1 cellular context compared by ENCODE assay signal in the genomic region with DNA sequence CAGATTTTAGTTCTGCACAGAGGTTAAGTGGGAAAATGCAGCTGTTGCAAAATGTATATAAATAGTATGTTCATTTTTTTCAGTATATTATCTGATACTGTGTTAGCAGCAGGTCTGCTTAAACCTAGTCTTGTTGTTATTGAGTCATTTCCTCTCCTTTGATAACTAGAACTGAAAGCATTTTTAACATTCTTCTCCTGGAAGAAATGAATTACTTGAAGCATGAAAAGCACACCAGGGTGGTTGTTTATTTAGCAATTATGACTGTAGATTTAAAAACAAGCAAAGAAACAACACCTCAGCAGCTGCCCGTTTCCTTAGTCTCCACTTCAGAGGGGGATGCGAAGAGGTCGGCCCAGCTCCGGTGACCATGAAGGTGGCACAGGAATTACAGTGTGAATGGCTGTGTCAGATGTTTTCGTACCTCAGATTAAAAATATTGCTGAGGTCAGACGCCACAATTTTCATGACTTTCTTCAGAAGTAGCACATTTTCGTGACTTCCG.
TF ChIP-seq lines count a peak whose summit lies in the region.

No MANE protein-coding gene starts in this region.

TF ChIP-seq in SK-N-SH treated with all-trans-retinoic acid at 6 μM for 48 hours, 23 proteins besides CTCF, POLR2A, EP300 and RAD21 (continued from another document):
- TF ChIP-seq, protein P1, sequence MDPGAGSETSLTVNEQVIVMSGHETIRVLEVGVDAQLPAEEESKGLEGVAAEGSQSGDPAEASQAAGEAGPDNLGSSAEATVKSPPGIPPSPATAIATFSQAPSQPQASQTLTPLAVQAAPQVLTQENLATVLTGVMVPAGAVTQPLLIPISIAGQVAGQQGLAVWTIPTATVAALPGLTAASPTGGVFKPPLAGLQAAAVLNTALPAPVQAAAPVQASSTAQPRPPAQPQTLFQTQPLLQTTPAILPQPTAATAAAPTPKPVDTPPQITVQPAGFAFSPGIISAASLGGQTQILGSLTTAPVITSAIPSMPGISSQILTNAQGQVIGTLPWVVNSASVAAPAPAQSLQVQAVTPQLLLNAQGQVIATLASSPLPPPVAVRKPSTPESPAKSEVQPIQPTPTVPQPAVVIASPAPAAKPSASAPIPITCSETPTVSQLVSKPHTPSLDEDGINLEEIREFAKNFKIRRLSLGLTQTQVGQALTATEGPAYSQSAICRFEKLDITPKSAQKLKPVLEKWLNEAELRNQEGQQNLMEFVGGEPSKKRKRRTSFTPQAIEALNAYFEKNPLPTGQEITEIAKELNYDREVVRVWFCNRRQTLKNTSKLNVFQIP (CRISPR knock-in tag; IDR thresholded peaks at IDR 0.05; ENCODE audit: borderline replicate concordance, low read depth) = no peak
- TF ChIP-seq ISL1 (CRISPR knock-in tag; IDR thresholded peaks at IDR 0.05) = no peak
- no peak for TF ChIP-seq ZNF70 (CRISPR knock-in tag; IDR thresholded peaks at IDR 0.05)
- TF ChIP-seq PPARA (CRISPR knock-in tag; IDR thresholded peaks at IDR 0.05; ENCODE audit: borderline replicate concordance) = no peak
- no peak for TF ChIP-seq ZNF565 (CRISPR knock-in tag; conservative IDR thresholded peaks at IDR 0.05; ENCODE audit: low read depth)
- no peak for TF ChIP-seq OSR1 (CRISPR knock-in tag; IDR thresholded peaks at IDR 0.05)
